2 cellular contexts compared by ENCODE assay signal in genomic region chr9:133160742-133161541, GRCh38.
TF ChIP-seq lines count a peak whose summit lies in the region.

No MANE protein-coding gene starts in this region.

TF ChIP-seq in SK-N-SH, 30 proteins besides CTCF, POLR2A, EP300 and RAD21:
- TF ChIP-seq JUND (IDR thresholded peaks at IDR 0.05) (no peak), NRF1 (IDR thresholded peaks at IDR 0.05; ENCODE audit: low read depth, low read length) (no peak), ELF1 (IDR thresholded peaks at IDR 0.05) (no peak), GATA2 (CRISPR knock-in tag; IDR thresholded peaks at IDR 0.05) (no peak), SMC3 (IDR thresholded peaks at IDR 0.05; ENCODE audit: low read depth, low read length) (peak; percentile 19; the same call in 1 of the 2 replicates), FOXJ3 (CRISPR knock-in tag; IDR thresholded peaks at IDR 0.05) (no peak), USF1 (IDR thresholded peaks at IDR 0.05; ENCODE audit: borderline replicate concordance, low read depth) (no peak), RCOR1 (IDR thresholded peaks at IDR 0.05; ENCODE audit: low read length) (no peak), USF2 (IDR thresholded peaks at IDR 0.05; ENCODE audit: borderline replicate concordance, low read depth, low read length) (no peak), SIN3A (IDR thresholded peaks at IDR 0.05; ENCODE audit: borderline replicate concordance, low read depth, low read length) (no peak), YY1 (IDR thresholded peaks at IDR 0.05; ENCODE audit: low read depth) (no peak), MXI1 (IDR thresholded peaks at IDR 0.05; ENCODE audit: low read depth, low read length) (peak; percentile 69; the same call in 1 of the 2 replicates), RFX5 (IDR thresholded peaks at IDR 0.05; ENCODE audit: low read length) (no peak)
TF ChIP-seq in SK-N-SH: peak in this region for 2.

TF ChIP-seq in HepG2, 621 proteins besides CTCF, POLR2A, EP300 and RAD21 (continues in another document):
- TF ChIP-seq ZFP91 (CRISPR knock-in tag; IDR thresholded peaks at IDR 0.05; ENCODE audit: borderline replicate concordance): no peak
- TF ChIP-seq KIAA2018 (CRISPR knock-in tag; IDR thresholded peaks at IDR 0.05; ENCODE audit: borderline replicate concordance): no peak
- no peak for TF ChIP-seq LBX2 (CRISPR knock-in tag; IDR thresholded peaks at IDR 0.05; ENCODE audit: borderline replicate concordance)
- no peak for TF ChIP-seq NKX3-1 (CRISPR knock-in tag; IDR thresholded peaks at IDR 0.05)
- no peak for TF ChIP-seq HOMEZ (CRISPR knock-in tag; IDR thresholded peaks at IDR 0.05; ENCODE audit: low read depth)
- TF ChIP-seq ZNF850 (CRISPR knock-in tag; conservative IDR thresholded peaks at IDR 0.05): no peak
- no peak for TF ChIP-seq ZSCAN25 (CRISPR knock-in tag; IDR thresholded peaks at IDR 0.05)
- TF ChIP-seq HNF4A (CRISPR knock-in tag; IDR thresholded peaks at IDR 0.05): peak; percentile 60
- TF ChIP-seq ZNF235 (CRISPR knock-in tag; IDR thresholded peaks at IDR 0.05; ENCODE audit: borderline replicate concordance): no peak
- peak; percentile 80 for TF ChIP-seq ZNF460 (CRISPR knock-in tag; IDR thresholded peaks at IDR 0.05; ENCODE audit: borderline replicate concordance)
- TF ChIP-seq ZNF609 (CRISPR knock-in tag; IDR thresholded peaks at IDR 0.05; ENCODE audit: borderline replicate concordance): no peak
- TF ChIP-seq KLF16 (CRISPR knock-in tag; IDR thresholded peaks at IDR 0.05): no peak
- no peak for TF ChIP-seq GMEB2 (CRISPR knock-in tag; IDR thresholded peaks at IDR 0.05; ENCODE audit: low read depth)
- TF ChIP-seq NFATC3 (CRISPR knock-in tag; IDR thresholded peaks at IDR 0.05): no peak
- no peak for TF ChIP-seq CHD4 (IDR thresholded peaks at IDR 0.05; ENCODE audit: borderline replicate concordance, low read length)
- TF ChIP-seq NFIB (CRISPR knock-in tag; IDR thresholded peaks at IDR 0.05; ENCODE audit: borderline replicate concordance): no peak
- TF ChIP-seq HIC2 (CRISPR knock-in tag; IDR thresholded peaks at IDR 0.05; ENCODE audit: low read depth): no peak
- no peak for TF ChIP-seq ZNF337 (CRISPR knock-in tag; IDR thresholded peaks at IDR 0.05; ENCODE audit: borderline replicate concordance, low read depth)
- no peak for TF ChIP-seq ZNF317 (CRISPR knock-in tag; IDR thresholded peaks at IDR 0.05)
- no peak for TF ChIP-seq ELF3 (CRISPR knock-in tag; IDR thresholded peaks at IDR 0.05)
- no peak for TF ChIP-seq ATF4 (CRISPR knock-in tag; IDR thresholded peaks at IDR 0.05)
- TF ChIP-seq RARA (CRISPR knock-in tag; IDR thresholded peaks at IDR 0.05): no peak
- TF ChIP-seq ZNF484 (CRISPR knock-in tag; IDR thresholded peaks at IDR 0.05; ENCODE audit: borderline replicate concordance, low read depth): no peak
- TF ChIP-seq TFAP4 (IDR thresholded peaks at IDR 0.05; ENCODE audit: borderline replicate concordance, low read depth): no peak
